ENCODE assay signal across 14 cellular contexts in the genomic region with DNA sequence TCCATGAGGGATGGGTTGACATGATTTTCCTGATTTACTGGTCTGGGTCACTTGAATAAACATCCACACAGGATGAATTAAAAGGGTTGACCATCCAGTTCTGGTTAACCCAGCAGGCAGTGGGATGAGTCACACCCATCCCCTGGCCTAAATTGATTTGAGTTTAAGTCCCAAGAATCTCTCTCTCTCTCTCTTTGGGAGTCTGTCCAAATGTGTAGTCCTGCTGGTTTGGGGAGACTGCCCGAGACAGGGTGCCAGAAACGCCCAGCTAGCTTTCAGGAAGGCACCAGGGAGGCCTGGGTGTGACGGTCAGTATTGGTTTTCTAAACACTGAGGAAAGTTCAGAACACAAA. TPM values are rescaled to one million over a fixed set of nuclear protein-coding genes. Genes with fewer than 3 reads are reported as not detected.
DNase-seq lines count a peak whose midpoint lies in the region; TF ChIP-seq lines count a peak whose summit lies in the region.
"Had no signal": no experiment of that assay in that cellular context is flagged by ENCODE, and none has a peak within 500 bp of the region (broad histone marks: within the 10 kb centered on the region; RNA-seq: fewer than 3 reads in every experiment).

No MANE protein-coding gene starts in this region.

- H3K36me3 Mint-ChIP-seq in HFFc6 (ENCODE audit: low read depth): no peaks in the 10 kb centered on the region
- H3K36me3 Mint-ChIP-seq: activated naive CD8-positive, alpha-beta T cell had no signal

- no peaks in the 10 kb centered on the region for H3F3A ChIP-seq in MM.1S (ENCODE audit: insufficient read depth, low read length)

- H3K4me1 ChIP-seq in fibroblast of lung (ENCODE audit: control insufficient read depth, extremely low read depth, insufficient read depth, low read length): no peaks in the 10 kb centered on the region
- no peaks in the 10 kb centered on the region for H3K4me1 ChIP-seq in MM.1S (ENCODE audit: low read length)

- H3K27me3 ChIP-seq in fibroblast of lung (ENCODE audit: control insufficient read depth, insufficient read depth, low read length) (no peaks in the 10 kb centered on the region), WERI-Rb-1 (ENCODE audit: insufficient read depth, low read depth, severe bottlenecking) (no peaks in the 10 kb centered on the region), MM.1S (replicated peaks; ENCODE audit: insufficient read depth, low read length) (no peaks in the 10 kb centered on the region)

- H3K9me3 Mint-ChIP-seq in HFFc6: no peaks in the 10 kb centered on the region
- H3K9me3 Mint-ChIP-seq: CD4-positive, alpha-beta T cell had no signal

- no peaks in the 10 kb centered on the region for H3K36me3 ChIP-seq in fibroblast of lung (ENCODE audit: control insufficient read depth, insufficient read depth, low read length)
- no peaks in the 10 kb centered on the region for H3K36me3 ChIP-seq in WERI-Rb-1
- H3K36me3 ChIP-seq in MM.1S (replicated peaks; ENCODE audit: insufficient read depth, low read length): no peaks in the 10 kb centered on the region

- no peaks in the 10 kb centered on the region for H3K9me2 ChIP-seq in MM.1S (replicated peaks; ENCODE audit: insufficient read depth, low read length)

- H3K79me2 ChIP-seq in fibroblast of lung (ENCODE audit: control insufficient read depth, insufficient read depth, low read length) (no peaks in the 10 kb centered on the region), MM.1S (ENCODE audit: low read length) (no peaks in the 10 kb centered on the region)

- H3K4me3 ChIP-seq in fibroblast of lung (replicated peaks in 1 of 4; ENCODE audit: control extremely low read depth in 1 of 4, insufficient read depth in 1 of 4, low read depth in 3 of 4, low read length in 4 of 4) (no peak overlapping the region), WERI-Rb-1 (ENCODE audit: low read depth, low read length) (no peak overlapping the region), MM.1S (ENCODE audit: low read length) (no peak overlapping the region)
- H3K4me3 ChIP-seq: SK-N-MC had no signal

- H3K9ac ChIP-seq in fibroblast of lung (ENCODE audit: insufficient read depth, low read length) (no peak overlapping the region), MM.1S (ENCODE audit: low read length) (no peak overlapping the region)

- no peak overlapping the region for H3K27ac Mint-ChIP-seq in HFFc6
- H3K27ac Mint-ChIP-seq: activated naive CD8-positive, alpha-beta T cell; CD4-positive, alpha-beta T cell had no signal

- H3K4me2 ChIP-seq in fibroblast of lung (ENCODE audit: extremely low read depth, insufficient read depth, low read length) (no peak overlapping the region), MM.1S (ENCODE audit: low read depth, low read length) (no peak overlapping the region)

- H3K27ac ChIP-seq in fibroblast of lung (ENCODE audit: insufficient read depth, low read length) (no peak overlapping the region), WERI-Rb-1 (no peak overlapping the region), MM.1S (ENCODE audit: low read length) (no peak overlapping the region)
- H3K27ac ChIP-seq: SK-N-MC had no signal

- DNase-seq in HFFc6 (peak; percentile 17), amniotic epithelial cell (ENCODE audit: low read depth) (peak; percentile 12), fibroblast of lung (ENCODE audit: low read depth in 2 of 2) (peak; percentile 6 to 82), ureter (ENCODE audit: low spot score) (peak; percentile 53), SKM-1 treated with dmso at 0.1 percent for 144 hours (lab: John Stamatoyannopoulos, UW; ENCODE audit: unreplicated experiment) (no peak), WERI-Rb-1 (no peak), MM.1S (no peak)
- DNase-seq: CD4-positive, alpha-beta T cell; cortex of kidney; GF-D8; GOT3; occipital lobe had no signal

- H4K20me1 ChIP-seq in fibroblast of lung (ENCODE audit: control insufficient read depth, extremely low read depth, insufficient read depth, low read length): no peaks in the 10 kb centered on the region
- H4K20me1 ChIP-seq in MM.1S (ENCODE audit: insufficient read depth, low read length): no peaks in the 10 kb centered on the region

- H3K4me3 Mint-ChIP-seq in HFFc6: no peak overlapping the region
- H3K4me3 Mint-ChIP-seq: activated naive CD8-positive, alpha-beta T cell; CD4-positive, alpha-beta T cell had no signal

- TF ChIP-seq CTCF in HFFc6 (IDR thresholded peaks at IDR 0.05): no peak
- no peak for TF ChIP-seq CTCF in fibroblast of lung (conservative IDR thresholded peaks at IDR 0.05 in 1 of 2, IDR thresholded peaks at IDR 0.05 in 1 of 2; ENCODE audit: low read depth in 1 of 2, low read length in 2 of 2)
- TF ChIP-seq CTCF in WERI-Rb-1 (IDR thresholded peaks at IDR 0.05; ENCODE audit: low read depth, low read length): no peak
- TF ChIP-seq CTCF in MM.1S (IDR thresholded peaks at IDR 0.05; ENCODE audit: low read length): no peak

- H2AFZ ChIP-seq in fibroblast of lung (ENCODE audit: low read length) (no peak overlapping the region), MM.1S (ENCODE audit: low read length) (no peak overlapping the region)

- no peaks in the 10 kb centered on the region for H3K9me3 ChIP-seq in fibroblast of lung (ENCODE audit: control insufficient read depth, insufficient read depth, low read depth, low read length)
- H3K9me3 ChIP-seq in WERI-Rb-1 (ENCODE audit: severe bottlenecking): no peaks in the 10 kb centered on the region
- no peaks in the 10 kb centered on the region for H3K9me3 ChIP-seq in MM.1S (replicated peaks; ENCODE audit: insufficient read depth, low read length)

- H3K4me1 Mint-ChIP-seq in HFFc6 (ENCODE audit: low read depth): peaks cover 9% of the 10 kb centered on the region

- peaks cover 22% of the 10 kb centered on the region for H3K27me3 Mint-ChIP-seq in HFFc6 (ENCODE audit: insufficient read depth)

RNA-seq across cellular contexts. Expression of gene SCPEP1, which starts 38.8 kb away (rescaled TPM):
- 10 to 100 TPM; 37.4 to 42.5 (median 39.7) TPM for total RNA-seq in HFFc6 (2021; fragmentation: NEBNext Ultra II Directional; extraction: Animal tissue kit (Norgen Biotek cat#: 25700))
- 93.0 and 101 TPM in 2 replicates for total RNA-seq in fibroblast of lung
- polyA plus RNA-seq in fibroblast of lung: 67.5 and 84.7 TPM in 2 replicates
- polyA plus RNA-seq in fibroblast of lung (2012): 45.9 and 50.2 TPM in 2 replicates
- 19.8 and 22.9 TPM in 2 replicates for polyA minus RNA-seq in fibroblast of lung (ENCODE audit: low replicate concordance)
- total RNA-seq in ureter: 79.6 TPM

RNA-seq across cellular contexts. Expression of gene COIL, which starts 55.9 kb away (rescaled TPM):
- 10 to 100 TPM; 13.6 to 16.4 (median 16.2) TPM for total RNA-seq in HFFc6 (2021; fragmentation: NEBNext Ultra II Directional; extraction: Animal tissue kit (Norgen Biotek cat#: 25700))
- total RNA-seq in fibroblast of lung (11.8 and 12.1 TPM in 2 replicates), ureter (17.9 TPM)
- 7.3 and 7.7 TPM in 2 replicates for polyA plus RNA-seq in fibroblast of lung
- polyA plus RNA-seq in fibroblast of lung (2012): 9.1 and 10.1 TPM in 2 replicates
- polyA minus RNA-seq in fibroblast of lung (ENCODE audit: low replicate concordance): 1.5 and 2.9 TPM in 2 replicates

Comparison
In these comparisons a context has a peak if more than half of its experiments do, and no peak if none do; other contexts are left out.
1. DNase-seq: peak in HFFc6 (single experiment), amniotic epithelial cell (single experiment), fibroblast of lung (2 of 2) and ureter (single experiment); none in SKM-1 treated with dmso at 0.1 percent for 144 hours (single experiment), WERI-Rb-1 (single experiment) and MM.1S (single experiment).